ENCODE assay signal across 9 cellular contexts in the genomic region with DNA sequence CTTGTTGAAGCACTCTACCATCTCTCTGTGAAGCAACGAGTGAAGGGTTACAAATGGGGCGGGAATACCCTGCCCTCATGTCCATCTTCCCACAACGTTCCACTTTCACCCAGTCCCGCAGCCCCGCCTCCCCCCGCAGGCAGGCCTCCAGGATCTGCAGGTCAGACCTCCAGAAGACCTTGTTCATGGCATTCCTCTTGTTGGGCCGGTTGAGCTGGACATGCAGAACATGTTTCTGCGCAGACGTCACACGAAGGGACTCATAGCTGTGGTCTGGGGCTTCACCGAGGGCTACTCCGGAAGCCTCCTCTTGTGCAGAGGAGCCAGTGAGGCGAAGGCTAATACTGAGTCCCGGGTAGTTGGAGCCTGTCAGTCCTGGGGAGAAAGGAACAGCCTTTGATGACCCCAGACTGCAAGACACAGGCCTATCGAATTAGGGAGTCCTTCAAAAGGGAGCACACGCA. TPM values are rescaled to one million over a fixed set of nuclear protein-coding genes. Genes with fewer than 3 reads are reported as not detected.
DNase-seq lines count a peak whose midpoint lies in the region; ATAC-seq and TF ChIP-seq lines count a peak whose summit lies in the region.
"Had no signal": no experiment of that assay in that cellular context is flagged by ENCODE, and none has a peak within 500 bp of the region (broad histone marks: within the 10 kb centered on the region; RNA-seq: fewer than 3 reads in every experiment).

No MANE protein-coding gene starts in this region.

- no peak for TF ChIP-seq CTCF in GM12864 (IDR thresholded peaks at IDR 0.05; ENCODE audit: low read depth, low read length, missing control alignments)
- no peak for TF ChIP-seq CTCF in adrenal gland (IDR thresholded peaks at IDR 0.05)
- TF ChIP-seq CTCF in heart left ventricle (IDR thresholded peaks at IDR 0.05), result no peak
- peak in 1 of 3 donors; percentile 35 for TF ChIP-seq CTCF in ovary (IDR thresholded peaks at IDR 0.05)

- H3K4me3 ChIP-seq in GM12864 (ENCODE audit: low read depth, low read length) (peak overlapping the region; percentile 83), adrenal gland (peak overlapping the region; percentile 11 to 77 (median 40)), heart left ventricle (peak overlapping the region; percentile 43 to 90 (median 72)), ovary (peak overlapping the region; percentile 71)

- H3K4me1 ChIP-seq in adrenal gland (replicated peaks in 1 of 2) (peaks cover 24 to 47% of the 10 kb centered on the region in 2 donors), heart left ventricle (peaks cover 0 to 50% (median 34%) of the 10 kb centered on the region in 12 donors), ovary (ENCODE audit: insufficient read depth) (peaks cover 7% of the 10 kb centered on the region)

- 2 to 3% (median 2%) methylated on average over 9 to 16 of the region's 16 CpGs for WGBS in adrenal gland, 4 donors
- 3 to 7% (median 6%) methylated on average over 11 to 16 of the region's 16 CpGs for WGBS in heart left ventricle, 4 donors
- 0 to 7% (median 1%) methylated on average over 12 to 16 of the region's 16 CpGs for WGBS in ovary, 3 donors

- no peak for TF ChIP-seq POLR2A in adrenal gland (IDR thresholded peaks at IDR 0.05)
- no peak for TF ChIP-seq POLR2A in heart left ventricle (IDR thresholded peaks at IDR 0.05)
- no peak for TF ChIP-seq POLR2A in ovary (IDR thresholded peaks at IDR 0.05)

- DNase-seq in AG08395 (ENCODE audit: low spot score), result peak; percentile 91
- DNase-seq in GM12864 (ENCODE audit: low read depth), result no peak
- peak; percentile 29 for DNase-seq in NCI-H2196 treated with DMSO at 0.1 percent for 48 hours (lab: John Stamatoyannopoulos, UW; ENCODE audit: unreplicated experiment)
- peak; percentile 71 to 90 (median 80) for DNase-seq in adrenal gland
- DNase-seq in heart left ventricle, result peak; percentile 56 to 88 (median 77)
- peak; percentile 46 to 67 (median 61) for DNase-seq in ovary
- no peak for DNase-seq in DMS114 treated with DMSO at 0.1 percent for 48 hours (lab: John Stamatoyannopoulos, UW; ENCODE audit: unreplicated experiment)

- no peaks in the 10 kb centered on the region for H3K27me3 ChIP-seq in adrenal gland
- H3K27me3 ChIP-seq in heart left ventricle, result no peaks in the 10 kb centered on the region
- H3K27me3 ChIP-seq in ovary, result no peaks in the 10 kb centered on the region

- ATAC-seq in HG02763 (IDR thresholded peaks at IDR 0.05; ENCODE audit: unreplicated experiment) (peak; percentile 33), heart left ventricle (peak; percentile 56 to 74 (median 60))

- H3K27ac ChIP-seq in adrenal gland, result peak overlapping the region; percentile 66 to 99 (median 90)
- peak overlapping the region; percentile 83 to 96 (median 94) for H3K27ac ChIP-seq in heart left ventricle
- H3K27ac ChIP-seq in ovary, result peak overlapping the region; percentile 13 to 76

- no peak for TF ChIP-seq EP300 in ovary (IDR thresholded peaks at IDR 0.05)

- H3K36me3 ChIP-seq in adrenal gland (replicated peaks in 1 of 2), result peaks cover 0 to 47% of the 10 kb centered on the region in 2 donors
- H3K36me3 ChIP-seq in heart left ventricle, result peaks cover 0 to 57% (median 47%) of the 10 kb centered on the region in 9 donors
- H3K36me3 ChIP-seq in ovary, result no peaks in the 10 kb centered on the region

- H3K9me3 ChIP-seq in adrenal gland (replicated peaks in 1 of 3) (no peaks in the 10 kb centered on the region), heart left ventricle (no peaks in the 10 kb centered on the region), ovary (no peaks in the 10 kb centered on the region)

- intact Hi-C loops in adrenal gland (cut with DNase I) (no loop called here), heart left ventricle (cut with DNase I) (loop anchor here in 6 of 10 donors (1.0 to 10.0 kb wide), 9 partner anchors 18 to 196 kb away; a partner anchor contains a TSS), ovary (cut with DNase I) (loop anchor here in 1 of 4 donors (10.0 kb wide), 1 partner anchor 186 kb away; a partner anchor contains a TSS)

RNA-seq across cellular contexts. Expression of a gene that starts 0.4 kb away (rescaled TPM):
- 100 to 1,000 TPM; 164 to 570 (median 444) TPM for total RNA-seq in adrenal gland
- 100 to 1,000 TPM; 308 to 701 (median 481) TPM for polyA plus RNA-seq in adrenal gland
- total RNA-seq in heart left ventricle, result 100 to 1,000 TPM; 382 to 799 (median 564) TPM
- 1,000 to 10,000 TPM in 1 of 2 donors, 100 to 1,000 TPM in 1; 446 to 1,292 TPM for polyA plus RNA-seq in heart left ventricle
- total RNA-seq in ovary, result 100 to 1,000 TPM in 5 of 7 donors, 10 to 100 TPM in 2; 67.6 to 146 (median 113) TPM
- polyA plus RNA-seq in ovary, result 100 to 1,000 TPM; 202 to 243 TPM

RNA-seq across cellular contexts. Expression of a gene that starts 18.4 kb away (rescaled TPM):
- total RNA-seq in adrenal gland (1 to 10 TPM in 2 of 8 donors, under 1 TPM in 1, not detected in 5; 0.30 to 3.1 (median 1.9) TPM), heart left ventricle (1 to 10 TPM in 2 of 9 donors, under 1 TPM in 5, not detected in 2; 0.35 to 1.3 (median 0.65) TPM), ovary (1 to 10 TPM in 4 of 7 donors, under 1 TPM in 3; 0.57 to 7.4 (median 2.2) TPM)
- polyA plus RNA-seq in adrenal gland (1 to 10 TPM in 2 of 3 donors, under 1 TPM in 1; 0.64 to 4.5 (median 1.5) TPM), heart left ventricle (under 1 TPM; 0.68 to 0.91 TPM), ovary (1 to 10 TPM in 1 of 2 donors, under 1 TPM in 1; 0.80 to 1.4 TPM)

RNA-seq across cellular contexts. Expression of a gene that starts 18.6 kb away (rescaled TPM):
- 100 to 1,000 TPM; 133 to 295 (median 191) TPM for total RNA-seq in adrenal gland
- 100 to 1,000 TPM; 195 to 241 (median 220) TPM for polyA plus RNA-seq in adrenal gland
- total RNA-seq in heart left ventricle, result 100 to 1,000 TPM in 8 of 9 donors, 10 to 100 TPM in 1; 93.6 to 256 (median 165) TPM
- polyA plus RNA-seq in heart left ventricle, result 100 to 1,000 TPM; 103 to 142 TPM
- total RNA-seq in ovary, result 100 to 1,000 TPM; 110 to 282 (median 230) TPM
- 100 to 1,000 TPM; 152 to 284 TPM for polyA plus RNA-seq in ovary

RNA-seq across cellular contexts. Expression of a gene that starts 42.2 kb away (rescaled TPM):
- total RNA-seq in adrenal gland, result not detected
- polyA plus RNA-seq in adrenal gland, result 1 to 10 TPM in 1 of 3 donors, not detected in 2; 1.0 TPM
- total RNA-seq in heart left ventricle, result not detected
- not detected for polyA plus RNA-seq in heart left ventricle
- not detected for total RNA-seq in ovary
- polyA plus RNA-seq in ovary, result not detected
- total RNA-seq: T-helper 1 cell treated with Interleukin-12 subunit alpha and Interleukin-12 subunit beta and Interleukin-4 antibody, amounts not matched to agents 30 ng/mL and 1 ng/mL, for 36 hours had no signal

RNA-seq across cellular contexts. Expression of a gene that starts 46.9 kb away (rescaled TPM):
- total RNA-seq in adrenal gland, result 10 to 100 TPM in 1 of 8 donors, 1 to 10 TPM in 6, under 1 TPM in 1; 0.54 to 11.4 (median 4.8) TPM
- 10 to 100 TPM in 1 of 3 donors, 1 to 10 TPM in 2; 5.6 to 24.1 (median 7.1) TPM for polyA plus RNA-seq in adrenal gland
- 1 to 10 TPM; 1.6 to 5.7 (median 3.3) TPM for total RNA-seq in heart left ventricle
- 10 to 100 TPM in 1 of 2 donors, 1 to 10 TPM in 1; 5.6 to 11.3 TPM for polyA plus RNA-seq in heart left ventricle
- 1 to 10 TPM; 1.1 to 4.7 (median 2.6) TPM for total RNA-seq in ovary
- polyA plus RNA-seq in ovary, result 1 to 10 TPM; 2.3 to 3.4 TPM

Comparison
In these comparisons a context has a peak if more than half of its experiments do, and no peak if none do; other contexts are left out.
1. DNase-seq: peak in AG08395 (single experiment), NCI-H2196 treated with DMSO at 0.1 percent for 48 hours (single experiment), adrenal gland (7 of 7), heart left ventricle (5 of 5) and ovary (5 of 5); none in GM12864 (single experiment) and DMS114 treated with DMSO at 0.1 percent for 48 hours (single experiment).
2. intact Hi-C loops: an anchor here in heart left ventricle (1.0 to 10.0 kb wide); none called in adrenal gland.
3. Peak in every context shown above with its lines, with median percentiles within 50 percentile points of each other: H3K4me3 ChIP-seq and H3K27ac ChIP-seq.